In genomic region chr7:134992626-134993179, GRCh38 we compare ENCODE assay signal across 8 cellular contexts. TPM values are rescaled to one million over a fixed set of nuclear protein-coding genes. Genes with fewer than 3 reads are reported as not detected.
DNase-seq lines count a peak whose midpoint lies in the region; ATAC-seq and TF ChIP-seq lines count a peak whose summit lies in the region.

No MANE protein-coding gene starts in this region.

- H3K4me3 Mint-ChIP-seq in CD4-positive, CD25-positive, alpha-beta regulatory T cell = peak overlapping the region; percentile 3 to 94 (median 19)
- H3K4me3 Mint-ChIP-seq in endodermal cell = no peak overlapping the region
- H3K4me3 Mint-ChIP-seq in glutamatergic neuron (ENCODE audit: unreplicated experiment) = no peak overlapping the region

- no peaks in the 10 kb centered on the region for H3K9me3 ChIP-seq in CD4-positive, CD25-positive, alpha-beta regulatory T cell (ENCODE audit: control insufficient read depth in 2 of 2, low read length in 2 of 2)
- H3K9me3 ChIP-seq in endodermal cell (ENCODE audit: control insufficient read depth, low read length) (no peaks in the 10 kb centered on the region), stomach smooth muscle (ENCODE audit: control insufficient read depth in 2 of 2, low read length in 2 of 2) (no peaks in the 10 kb centered on the region)

- peak overlapping the region; percentile 38 to 83 (median 74) for H3K27ac Mint-ChIP-seq in CD4-positive, CD25-positive, alpha-beta regulatory T cell
- H3K27ac Mint-ChIP-seq in endodermal cell = peak overlapping the region; percentile 94
- no peak overlapping the region for H3K27ac Mint-ChIP-seq in glutamatergic neuron (ENCODE audit: unreplicated experiment)

- H3K9ac ChIP-seq in endodermal cell (ENCODE audit: extremely low read depth, low read length, poor library complexity, severe bottlenecking) = no peak overlapping the region
- no peak overlapping the region for H3K9ac ChIP-seq in stomach smooth muscle (ENCODE audit: low read length in 2 of 2)

- H3K36me3 ChIP-seq in CD4-positive, CD25-positive, alpha-beta regulatory T cell (ENCODE audit: control insufficient read depth, insufficient read depth, low read length) = peaks cover 11% of the 10 kb centered on the region
- H3K36me3 ChIP-seq in endodermal cell (ENCODE audit: control insufficient read depth, insufficient read depth, low read length) (peaks cover 49% of the 10 kb centered on the region), stomach smooth muscle (ENCODE audit: control insufficient read depth in 2 of 2, insufficient read depth in 2 of 2, low read length in 2 of 2) (no peaks in the 10 kb centered on the region)

- H3K4me1 Mint-ChIP-seq in CD4-positive, CD25-positive, alpha-beta regulatory T cell = peaks cover 20 to 60% (median 38%) of the 10 kb centered on the region in 4 donors
- H3K4me1 Mint-ChIP-seq in endodermal cell (peaks cover 36% of the 10 kb centered on the region), glutamatergic neuron (ENCODE audit: low read depth, unreplicated experiment) (no peaks in the 10 kb centered on the region)

- 91 to 97% methylated on average over 6 of the region's 6 CpGs for WGBS in endodermal cell (ENCODE audit: insufficient coverage in 1 of 2, insufficient read length in 1 of 2), 2 experiments

- peaks cover 28% of the 10 kb centered on the region for H3K36me3 Mint-ChIP-seq in CD4-positive, CD25-positive, alpha-beta regulatory T cell
- H3K36me3 Mint-ChIP-seq in endodermal cell (ENCODE audit: low read depth) (peaks cover 37% of the 10 kb centered on the region), glutamatergic neuron (ENCODE audit: unreplicated experiment) (no peaks in the 10 kb centered on the region)

- H3K27me3 ChIP-seq in CD4-positive, CD25-positive, alpha-beta regulatory T cell (ENCODE audit: control insufficient read depth, insufficient read depth, low read length) = no peaks in the 10 kb centered on the region
- H3K27me3 ChIP-seq in endodermal cell (ENCODE audit: control insufficient read depth, insufficient read depth, low read length, poor library complexity, severe bottlenecking) (no peaks in the 10 kb centered on the region), stomach smooth muscle (ENCODE audit: control insufficient read depth in 1 of 2, insufficient read depth in 2 of 2, low read length in 2 of 2) (no peaks in the 10 kb centered on the region)

- peaks cover 11% of the 10 kb centered on the region for H3K4me1 ChIP-seq in CD4-positive, CD25-positive, alpha-beta regulatory T cell (ENCODE audit: control insufficient read depth, insufficient read depth, low read length, poor library complexity, severe bottlenecking)
- H3K4me1 ChIP-seq in endodermal cell (ENCODE audit: control insufficient read depth, insufficient read depth, low read length) (no peaks in the 10 kb centered on the region), stomach smooth muscle (ENCODE audit: control insufficient read depth, insufficient read depth, low read length) (peaks cover 21% of the 10 kb centered on the region)

- H3K4me3 ChIP-seq in CD4-positive, CD25-positive, alpha-beta regulatory T cell (ENCODE audit: low read depth, low read length) = peak overlapping the region; percentile 8
- H3K4me3 ChIP-seq in endodermal cell (ENCODE audit: low read length) = peak overlapping the region; percentile 31
- H3K4me3 ChIP-seq in stomach smooth muscle (ENCODE audit: low read length in 2 of 2) = no peak overlapping the region

- DNase-seq in CD4-positive, CD25-positive, alpha-beta regulatory T cell = peak in 2 of 3 donors; percentile 6 to 50
- DNase-seq in endodermal cell (no peak), cerebellar cortex (ENCODE audit: low spot score) (no peak), glutamatergic neuron (no peak), NCI-H2171 treated with DMSO at 0.1 percent for 48 hours (lab: John Stamatoyannopoulos, UW) (no peak)

- H3K9me3 Mint-ChIP-seq in CD4-positive, CD25-positive, alpha-beta regulatory T cell = peaks cover 0 to 2% (median 0%) of the 10 kb centered on the region in 7 donors
- no peaks in the 10 kb centered on the region for H3K9me3 Mint-ChIP-seq in endodermal cell
- H3K9me3 Mint-ChIP-seq in glutamatergic neuron (ENCODE audit: unreplicated experiment) = no peaks in the 10 kb centered on the region

- TF ChIP-seq CTCF in endodermal cell (conservative IDR thresholded peaks at IDR 0.05) = no peak
- TF ChIP-seq CTCF in glutamatergic neuron (IDR thresholded peaks at IDR 0.05; ENCODE audit: partially characterized antibody, unreplicated experiment) = no peak

- peak; percentile 73 to 85 for ATAC-seq in CD4-positive, CD25-positive, alpha-beta regulatory T cell (ENCODE audit: low read depth in 2 of 2)
- ATAC-seq in GM19397 (IDR thresholded peaks at IDR 0.05; ENCODE audit: unreplicated experiment) (peak; percentile 56), HG03457 (IDR thresholded peaks at IDR 0.05; ENCODE audit: unreplicated experiment) (peak; percentile 63)

- no peaks in the 10 kb centered on the region for H3K27me3 Mint-ChIP-seq in CD4-positive, CD25-positive, alpha-beta regulatory T cell
- H3K27me3 Mint-ChIP-seq in endodermal cell (ENCODE audit: insufficient read depth) (no peaks in the 10 kb centered on the region), glutamatergic neuron (ENCODE audit: unreplicated experiment) (no peaks in the 10 kb centered on the region)

- peak overlapping the region; percentile 28 for H3K27ac ChIP-seq in CD4-positive, CD25-positive, alpha-beta regulatory T cell (ENCODE audit: insufficient read depth, low read length, poor library complexity, severe bottlenecking)
- H3K27ac ChIP-seq in endodermal cell (ENCODE audit: low read depth, low read length) (no peak overlapping the region), stomach smooth muscle (ENCODE audit: low read length) (peak overlapping the region; percentile 24)

RNA-seq across cellular contexts. Expression of gene AGBL3, which starts 6.4 kb away (rescaled TPM):
- 1.0 TPM for total RNA-seq in CD4-positive, CD25-positive, alpha-beta regulatory T cell
- under 1 TPM in 3 of 4 donors, not detected in 1; 0.37 to 0.81 (median 0.79) TPM for polyA plus RNA-seq in CD4-positive, CD25-positive, alpha-beta regulatory T cell
- total RNA-seq in endodermal cell (1 to 10 TPM; 2.6 to 5.0 TPM), glutamatergic neuron (ENCODE audit: unreplicated experiment) (2.3 TPM)
- polyA plus RNA-seq in endodermal cell (2013, experiment 1 of 2) = 2.6 TPM
- polyA plus RNA-seq in endodermal cell (2013, experiment 2 of 2) = 4.1 TPM

Comparison
In these comparisons a context has a peak if more than half of its experiments do, and no peak if none do; other contexts are left out.
1. DNase-seq: peak in CD4-positive, CD25-positive, alpha-beta regulatory T cell (2 of 3); none in endodermal cell (single experiment), cerebellar cortex (single experiment), glutamatergic neuron (single experiment) and NCI-H2171 treated with DMSO at 0.1 percent for 48 hours (single experiment).
2. H3K4me3 ChIP-seq: peak in CD4-positive, CD25-positive, alpha-beta regulatory T cell (single experiment) and endodermal cell (single experiment); none in stomach smooth muscle (0 of 2).
3. H3K4me3 Mint-ChIP-seq: peak in CD4-positive, CD25-positive, alpha-beta regulatory T cell (4 of 4); none in endodermal cell (single experiment) and glutamatergic neuron (single experiment).
4. Peak in every context shown above with its lines, with median percentiles within 50 percentile points of each other: ATAC-seq.